Comparison of ENCODE assay signal across 8 cellular contexts in genomic region chr12:124921200-124922008, GRCh38. TPM values are rescaled to one million over a fixed set of nuclear protein-coding genes. Genes with fewer than 3 reads are reported as not detected.
DNase-seq lines count a peak whose midpoint lies in the region; ATAC-seq, FAIRE-seq and TF ChIP-seq lines count a peak whose summit lies in the region.

No MANE protein-coding gene starts in this region.

- no peaks in the 10 kb centered on the region for H3K36me3 ChIP-seq in SU-DHL-6 (ENCODE audit: low read length)
- H3K36me3 ChIP-seq in bronchial epithelial cell (ENCODE audit: control insufficient read depth, insufficient read depth, low read length), result no peaks in the 10 kb centered on the region

- H3K27me3 ChIP-seq in SU-DHL-6 (ENCODE audit: low read length) (no peaks in the 10 kb centered on the region), bronchial epithelial cell (ENCODE audit: control insufficient read depth, insufficient read depth, low read length) (no peaks in the 10 kb centered on the region)

- peaks cover 54% of the 10 kb centered on the region for H3F3A ChIP-seq in SU-DHL-6 (ENCODE audit: insufficient read depth)

- DNase-seq in bronchial epithelial cell (ENCODE audit: low read depth) (peak; percentile 52), left lobe of liver (ENCODE audit: low spot score) (no peak), NOMO-1 treated with DMSO at 0.1 percent for 48 hours (lab: John Stamatoyannopoulos, UW; ENCODE audit: unreplicated experiment) (no peak), kidney glomerular epithelial cell (lab: John Stamatoyannopoulos, UW) (no peak)
- DNase-seq in stimulated activated CD8-positive, alpha-beta memory T cell treated with anti-CD3 and anti-CD28 coated beads, Interleukin-12 subunit alpha, Interleukin-12 subunit beta, amount 100 ng/mL, for 24 hours (ENCODE audit: extremely low read depth), result peak; percentile 66

- peak overlapping the region; percentile 94 for H3K4me2 ChIP-seq in SU-DHL-6 (ENCODE audit: low read depth, low read length, poor library complexity, severe bottlenecking)

- FAIRE-seq in bronchial epithelial cell (lab: Jason Lieb, UNC), result no peak

- ATAC-seq in GM18861 (IDR thresholded peaks at IDR 0.05; ENCODE audit: unreplicated experiment) (peak; percentile 40), HG02981 (IDR thresholded peaks at IDR 0.05; ENCODE audit: unreplicated experiment) (peak; percentile 39), left lobe of liver (peak; percentile 9)

- H4K20me1 ChIP-seq in SU-DHL-6 (ENCODE audit: low read depth, low read length), result no peaks in the 10 kb centered on the region

- H3K9me3 ChIP-seq in SU-DHL-6 (ENCODE audit: insufficient read depth, low read length), result no peaks in the 10 kb centered on the region

- peak overlapping the region; percentile 36 for H2AFZ ChIP-seq in SU-DHL-6 (ENCODE audit: low read depth, low read length, severe bottlenecking)

- H3K9ac ChIP-seq in SU-DHL-6 (ENCODE audit: low read length), result peak overlapping the region; percentile 39

- H3K9me2 ChIP-seq in SU-DHL-6 (replicated peaks; ENCODE audit: insufficient read depth, low read length), result no peaks in the 10 kb centered on the region

- H3K27ac ChIP-seq in SU-DHL-6 (ENCODE audit: low read depth, low read length), result peak overlapping the region; percentile 97

- no peaks in the 10 kb centered on the region for H3K79me2 ChIP-seq in SU-DHL-6 (ENCODE audit: insufficient read depth, low read length)

- H3K4me3 ChIP-seq in SU-DHL-6 (ENCODE audit: insufficient read depth, low read length, poor library complexity, severe bottlenecking) (peak overlapping the region; percentile 27), bronchial epithelial cell (ENCODE audit: low read depth, low read length) (peak overlapping the region; percentile 29)

- TF ChIP-seq CTCF in SU-DHL-6 (IDR thresholded peaks at IDR 0.05; ENCODE audit: insufficient read depth, low read length, poor library complexity, severe bottlenecking) (no peak), bronchial epithelial cell (IDR thresholded peaks at IDR 0.05; ENCODE audit: insufficient read depth, low read length, severe bottlenecking) (no peak)

RNA-seq across cellular contexts. Expression of gene UBC, which starts 7.0 kb away (rescaled TPM):
- total RNA-seq in bronchial epithelial cell (2,139 and 3,632 TPM in 2 replicates), left lobe of liver (436 TPM)

RNA-seq across cellular contexts. Expression of gene SCARB1, which starts 57.7 kb away (rescaled TPM):
- total RNA-seq in bronchial epithelial cell, result 6.6 and 7.4 TPM in 2 replicates
- 170 TPM for total RNA-seq in left lobe of liver

Comparison
In these comparisons a context has a peak if more than half of its experiments do, and no peak if none do; other contexts are left out.
1. DNase-seq: peak in bronchial epithelial cell (single experiment) and stimulated activated CD8-positive, alpha-beta memory T cell treated with anti-CD3 and anti-CD28 coated beads, Interleukin-12 subunit alpha, Interleukin-12 subunit beta, amount 100 ng/mL, for 24 hours (single experiment); none in left lobe of liver (single experiment), NOMO-1 treated with DMSO at 0.1 percent for 48 hours (single experiment) and kidney glomerular epithelial cell (single experiment).
2. RNA of gene SCARB1, which starts 57.7 kb away (total RNA-seq): 170 TPM in left lobe of liver (single experiment); 6.6 to 7.4 TPM in bronchial epithelial cell; every median in the first group is over 10 times any median in the second.
3. Peak in every context shown above with its lines, with median percentiles within 50 percentile points of each other: ATAC-seq.